Comparison of ENCODE assay signal across 1 cellular context in the genomic region with DNA sequence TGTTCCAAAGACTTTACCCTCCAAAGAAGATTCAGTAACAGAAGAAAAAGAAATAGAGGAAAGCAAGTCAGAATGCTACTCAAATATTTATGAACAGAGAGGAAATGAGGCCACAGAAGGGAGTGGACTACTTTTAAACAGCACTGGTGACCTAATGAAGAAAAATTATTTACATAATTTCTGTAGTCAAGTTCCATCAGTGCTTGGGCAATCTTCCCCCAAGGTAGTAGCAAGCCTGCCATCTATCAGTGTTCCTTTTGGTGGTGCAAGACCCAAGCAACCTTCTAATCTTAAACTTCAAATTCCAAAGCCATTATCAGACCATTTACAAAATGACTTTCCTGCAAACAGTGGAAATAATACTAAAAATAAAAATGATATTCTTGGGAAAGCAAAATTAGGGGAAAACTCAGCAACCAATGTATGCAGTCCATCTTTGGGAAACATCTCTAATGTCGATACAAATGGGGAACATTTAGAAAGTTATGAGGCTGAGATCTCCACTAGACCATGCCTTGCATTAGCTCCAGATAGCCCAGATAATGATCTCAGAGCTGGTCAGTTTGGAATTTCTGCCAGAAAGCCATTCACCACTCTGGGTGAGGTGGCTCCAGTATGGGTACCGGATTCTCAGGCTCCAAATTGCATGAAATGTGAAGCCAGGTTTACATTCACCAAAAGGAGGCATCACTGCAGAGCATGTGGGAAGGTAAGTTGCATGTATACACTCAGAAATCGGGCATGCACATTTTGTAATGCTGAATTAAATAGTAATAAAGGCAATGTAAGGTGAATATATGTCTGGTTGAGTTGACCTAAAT.
TF ChIP-seq lines count a peak whose summit lies in the region.

No MANE protein-coding gene starts in this region.

TF ChIP-seq in SK-N-SH treated with all-trans-retinoic acid at 6 μM for 48 hours, 23 proteins besides CTCF, POLR2A, EP300 and RAD21 (continued from another document):
- TF ChIP-seq, protein P1, sequence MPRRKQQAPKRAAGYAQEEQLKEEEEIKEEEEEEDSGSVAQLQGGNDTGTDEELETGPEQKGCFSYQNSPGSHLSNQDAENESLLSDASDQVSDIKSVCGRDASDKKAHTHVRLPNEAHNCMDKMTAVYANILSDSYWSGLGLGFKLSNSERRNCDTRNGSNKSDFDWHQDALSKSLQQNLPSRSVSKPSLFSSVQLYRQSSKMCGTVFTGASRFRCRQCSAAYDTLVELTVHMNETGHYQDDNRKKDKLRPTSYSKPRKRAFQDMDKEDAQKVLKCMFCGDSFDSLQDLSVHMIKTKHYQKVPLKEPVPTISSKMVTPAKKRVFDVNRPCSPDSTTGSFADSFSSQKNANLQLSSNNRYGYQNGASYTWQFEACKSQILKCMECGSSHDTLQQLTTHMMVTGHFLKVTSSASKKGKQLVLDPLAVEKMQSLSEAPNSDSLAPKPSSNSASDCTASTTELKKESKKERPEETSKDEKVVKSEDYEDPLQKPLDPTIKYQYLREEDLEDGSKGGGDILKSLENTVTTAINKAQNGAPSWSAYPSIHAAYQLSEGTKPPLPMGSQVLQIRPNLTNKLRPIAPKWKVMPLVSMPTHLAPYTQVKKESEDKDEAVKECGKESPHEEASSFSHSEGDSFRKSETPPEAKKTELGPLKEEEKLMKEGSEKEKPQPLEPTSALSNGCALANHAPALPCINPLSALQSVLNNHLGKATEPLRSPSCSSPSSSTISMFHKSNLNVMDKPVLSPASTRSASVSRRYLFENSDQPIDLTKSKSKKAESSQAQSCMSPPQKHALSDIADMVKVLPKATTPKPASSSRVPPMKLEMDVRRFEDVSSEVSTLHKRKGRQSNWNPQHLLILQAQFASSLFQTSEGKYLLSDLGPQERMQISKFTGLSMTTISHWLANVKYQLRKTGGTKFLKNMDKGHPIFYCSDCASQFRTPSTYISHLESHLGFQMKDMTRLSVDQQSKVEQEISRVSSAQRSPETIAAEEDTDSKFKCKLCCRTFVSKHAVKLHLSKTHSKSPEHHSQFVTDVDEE (CRISPR knock-in tag; IDR thresholded peaks at IDR 0.05): no peak
- TF ChIP-seq ZFP3 (CRISPR knock-in tag; IDR thresholded peaks at IDR 0.05): no peak
TF ChIP-seq in SK-N-SH treated with all-trans-retinoic acid at 6 μM for 48 hours: peak in this region for 0.
